Comparison of ENCODE assay signal across 22 cellular contexts in genomic region chr10:81847675-81848074, GRCh38. TPM values are rescaled to one million over a fixed set of nuclear protein-coding genes. Genes with fewer than 3 reads are reported as not detected.
"Had no signal": no experiment of that assay in that cellular context is flagged by ENCODE, and none has a peak within 500 bp of the region (broad histone marks: within the 10 kb centered on the region; RNA-seq: fewer than 3 reads in every experiment).

No MANE protein-coding gene starts in this region.

- H3K4me1 ChIP-seq: foreskin keratinocyte, lower lobe of right lung, parathyroid adenoma, tibial artery had no signal

- H3K9ac ChIP-seq: parathyroid adenoma had no signal

- H3K36me3 Mint-ChIP-seq: activated naive CD8-positive, alpha-beta T cell treated with anti-CD3 and anti-CD28 coated beads for 36 hours; naive B cell had no signal

- H3K4me3 ChIP-seq: lower lobe of right lung, tibial artery had no signal

- H3K27me3 Mint-ChIP-seq: dendritic cell treated with granulocyte-macrophage colony-stimulating factor and Interleukin-4, amounts not matched to agents 40 ng/mL and 50 ng/mL, for 4 days; naive B cell had no signal

- H3K9me3 ChIP-seq: lower lobe of right lung, neutrophil, tibial artery had no signal

- H3K36me3 ChIP-seq: lower lobe of right lung, neutrophil, tibial artery had no signal

- DNase-seq: activated CD4-positive, alpha-beta T cell treated with anti-CD3 and anti-CD28 coated beads, Interleukin-2, amount 50 U/mL, for 1 hour; activated CD4-positive, CD25-positive, alpha-beta regulatory T cell; activated CD8-positive, alpha-beta memory T cell treated with anti-CD3 and anti-CD28 coated beads for 24 hours; activated gamma-delta T cell treated with Interleukin-2 at 50 U/mL for 16 hours; activated naive CD8-positive, alpha-beta T cell treated with anti-CD3 and anti-CD28 coated beads for 36 hours; effector memory CD4-positive, alpha-beta T cell; foreskin keratinocyte; head of caudate nucleus; left cardiac atrium; lower lobe of right lung; naive B cell; retina; stimulated activated CD4-positive, alpha-beta T cell treated with anti-CD3 and anti-CD28 coated beads, Interleukin-15, amount 100 ng/mL, for 24 hours; stimulated activated CD4-positive, alpha-beta T cell treated with anti-CD3 and anti-CD28 coated beads, Interleukin-4, amount 100 ng/mL, for 24 hours; stimulated activated naive CD4-positive, alpha-beta T cell; tibial artery had no signal

- H3K27ac Mint-ChIP-seq: activated naive CD8-positive, alpha-beta T cell treated with anti-CD3 and anti-CD28 coated beads for 36 hours; dendritic cell treated with granulocyte-macrophage colony-stimulating factor and Interleukin-4, amounts not matched to agents 40 ng/mL and 50 ng/mL, for 4 days had no signal

- H3K27ac ChIP-seq: foreskin keratinocyte, lower lobe of right lung, neutrophil, parathyroid adenoma, tibial artery had no signal

- H3K9me3 Mint-ChIP-seq: activated naive CD8-positive, alpha-beta T cell treated with anti-CD3 and anti-CD28 coated beads for 36 hours; dendritic cell treated with granulocyte-macrophage colony-stimulating factor and Interleukin-4, amounts not matched to agents 40 ng/mL and 50 ng/mL, for 4 days had no signal

- H3K27me3 ChIP-seq: foreskin keratinocyte, neutrophil, tibial artery had no signal

- ATAC-seq: foreskin keratinocyte, left cardiac atrium, lower lobe of right lung had no signal

- H3K4me1 Mint-ChIP-seq: activated naive CD8-positive, alpha-beta T cell treated with anti-CD3 and anti-CD28 coated beads for 36 hours; naive B cell had no signal

- H3K4me3 Mint-ChIP-seq: activated naive CD8-positive, alpha-beta T cell treated with anti-CD3 and anti-CD28 coated beads for 36 hours; dendritic cell treated with granulocyte-macrophage colony-stimulating factor and Interleukin-4, amounts not matched to agents 40 ng/mL and 50 ng/mL, for 4 days; naive B cell had no signal

RNA-seq across cellular contexts. Expression of gene NRG3, which starts 27.3 kb away (rescaled TPM):
- total RNA-seq: activated naive CD8-positive, alpha-beta T cell treated with anti-CD3 and anti-CD28 coated beads for 36 hours; foreskin keratinocyte; mononuclear cell; skeletal muscle tissue; T-helper 2 cell treated with Interferon-gamma antibody and Interleukin-4, amounts not matched to agents 100 ng/mL and 5 ng/mL, for 36 hours had no signal
- polyA plus RNA-seq: foreskin keratinocyte had no signal
